In genomic region chr7:136496526-136496925, GRCh38 we compare ENCODE assay signal across 19 cellular contexts.
A peak's percentile ranks its signal among the peaks of the same experiment; 100 is the strongest.
DNase-seq lines count a peak whose midpoint lies in the region; TF ChIP-seq lines count a peak whose summit lies in the region.
"Had no signal": no experiment of that assay in that cellular context is flagged by ENCODE, and none has a peak within 500 bp of the region (broad histone marks: within the 10 kb centered on the region; RNA-seq: fewer than 3 reads in every experiment).

No MANE protein-coding gene starts in this region.

- H3K9ac ChIP-seq in mesenchymal stem cell (ENCODE audit: low read length), result no peak overlapping the region

- H3K18ac ChIP-seq in mesenchymal stem cell (ENCODE audit: low read depth in 1 of 2, low read length in 2 of 2), result no peak overlapping the region

- H3K27me3 ChIP-seq in mesenchymal stem cell (ENCODE audit: control insufficient read depth in 1 of 2, insufficient read depth in 1 of 2, low read length in 2 of 2), result no peaks in the 10 kb centered on the region
- H3K27me3 ChIP-seq in Peyer's patch, result no peaks in the 10 kb centered on the region
- H3K27me3 ChIP-seq: BE2C had no signal

- no peak for TF ChIP-seq CTCF in Peyer's patch (IDR thresholded peaks at IDR 0.05)

- no peak overlapping the region for H4K91ac ChIP-seq in mesenchymal stem cell (ENCODE audit: low read length)

- H2BK15ac ChIP-seq in mesenchymal stem cell (ENCODE audit: low read depth, poor library complexity, severe bottlenecking), result peak overlapping the region; percentile 44

- H4K8ac ChIP-seq in mesenchymal stem cell (ENCODE audit: low read length), result no peak overlapping the region

- DNase-seq in NCI-H2081 (lab: John Stamatoyannopoulos, UW) (peak; percentile 11 to 31), NCI-H2081 treated with DMSO at 0.1 percent for 48 hours (lab: John Stamatoyannopoulos, UW) (no peak), mesenchymal stem cell (no peak), GF-D8 (lab: John Stamatoyannopoulos, UW) (no peak), Peyer's patch (no peak)
- DNase-seq: BE2C; CD4-positive, CD25-positive, alpha-beta regulatory T cell; COR-L47; GDM1; MM.1S; NCI-H1930; NCI-H446 treated with DMSO at 0.1 percent for 48 hours; NCI-H82; PC-3; SIG-M5 had no signal

- 77% methylated on average over 2 of the region's 2 CpGs for WGBS in mesenchymal stem cell

- H2BK5ac ChIP-seq in mesenchymal stem cell (ENCODE audit: low read depth, low read length, poor library complexity, severe bottlenecking), result no peak overlapping the region

- H3K14ac ChIP-seq in mesenchymal stem cell (ENCODE audit: low read length in 2 of 2), result no peak overlapping the region

- no peak for TF ChIP-seq POLR2A in Peyer's patch (IDR thresholded peaks at IDR 0.05)

- H2AFZ ChIP-seq in mesenchymal stem cell (ENCODE audit: low read depth, low read length), result no peak overlapping the region

- peaks cover 8% of the 10 kb centered on the region for H3K9me3 ChIP-seq in mesenchymal stem cell (ENCODE audit: control insufficient read depth, low read length)
- no peaks in the 10 kb centered on the region for H3K9me3 ChIP-seq in Peyer's patch
- H3K9me3 ChIP-seq: BE2C, HAP-1 had no signal

- H3K23ac ChIP-seq in mesenchymal stem cell (ENCODE audit: low read length in 2 of 2), result no peak overlapping the region

- no peak overlapping the region for H3K4me3 ChIP-seq in mesenchymal stem cell (ENCODE audit: insufficient read depth in 1 of 2, low read depth in 1 of 2, low read length in 2 of 2)
- H3K4me3 ChIP-seq in Peyer's patch, result no peak overlapping the region
- H3K4me3 ChIP-seq: HAP-1 had no signal

- no peaks in the 10 kb centered on the region for H3K4me1 ChIP-seq in mesenchymal stem cell (ENCODE audit: control insufficient read depth, insufficient read depth, low read depth, low read length)
- H3K4me1 ChIP-seq in Peyer's patch, result no peaks in the 10 kb centered on the region
- H3K4me1 ChIP-seq: BE2C, HAP-1 had no signal

- no peak overlapping the region for H3K4ac ChIP-seq in mesenchymal stem cell (ENCODE audit: low read depth in 1 of 2, low read length in 2 of 2)

- H3K36me3 ChIP-seq in mesenchymal stem cell (ENCODE audit: control insufficient read depth in 1 of 2, insufficient read depth in 2 of 2, low read depth in 1 of 2, low read length in 2 of 2) (no peaks in the 10 kb centered on the region), Peyer's patch (no peaks in the 10 kb centered on the region)
- H3K36me3 ChIP-seq: BE2C, HAP-1 had no signal

- H2BK12ac ChIP-seq in mesenchymal stem cell (ENCODE audit: low read length in 2 of 2), result no peak overlapping the region

- no peak overlapping the region for H2AK5ac ChIP-seq in mesenchymal stem cell (ENCODE audit: low read length, severe bottlenecking)

- H3K79me1 ChIP-seq in mesenchymal stem cell (replicated peaks; ENCODE audit: low read length, poor library complexity, severe bottlenecking), result no peaks in the 10 kb centered on the region

- no peak overlapping the region for H2BK120ac ChIP-seq in mesenchymal stem cell (ENCODE audit: low read depth, low read length)

- no peak overlapping the region for H3K4me2 ChIP-seq in mesenchymal stem cell (ENCODE audit: low read length, poor library complexity, severe bottlenecking)

- H3K27ac ChIP-seq in cingulate gyrus (ENCODE audit: low read depth, low read length), result peak overlapping the region; percentile 50
- H3K27ac ChIP-seq in mesenchymal stem cell (ENCODE audit: low read length, poor library complexity, severe bottlenecking), result no peak overlapping the region
- peak overlapping the region; percentile 34 for H3K27ac ChIP-seq in temporal lobe (ENCODE audit: low read depth, low read length)
- H3K27ac ChIP-seq in Peyer's patch, result no peak overlapping the region
- H3K27ac ChIP-seq: RWPE1 had no signal

Comparison
In these comparisons a context has a peak if more than half of its experiments do, and no peak if none do; other contexts are left out.
1. DNase-seq: peak in NCI-H2081 (2 of 2); none in NCI-H2081 treated with DMSO at 0.1 percent for 48 hours (single experiment), mesenchymal stem cell (single experiment), GF-D8 (single experiment) and Peyer's patch (0 of 3).
2. H3K27ac ChIP-seq: peak in cingulate gyrus (single experiment) and temporal lobe (single experiment); none in mesenchymal stem cell (single experiment) and Peyer's patch (0 of 4).